Comparison of ENCODE assay signal across 22 cellular contexts in the genomic region with DNA sequence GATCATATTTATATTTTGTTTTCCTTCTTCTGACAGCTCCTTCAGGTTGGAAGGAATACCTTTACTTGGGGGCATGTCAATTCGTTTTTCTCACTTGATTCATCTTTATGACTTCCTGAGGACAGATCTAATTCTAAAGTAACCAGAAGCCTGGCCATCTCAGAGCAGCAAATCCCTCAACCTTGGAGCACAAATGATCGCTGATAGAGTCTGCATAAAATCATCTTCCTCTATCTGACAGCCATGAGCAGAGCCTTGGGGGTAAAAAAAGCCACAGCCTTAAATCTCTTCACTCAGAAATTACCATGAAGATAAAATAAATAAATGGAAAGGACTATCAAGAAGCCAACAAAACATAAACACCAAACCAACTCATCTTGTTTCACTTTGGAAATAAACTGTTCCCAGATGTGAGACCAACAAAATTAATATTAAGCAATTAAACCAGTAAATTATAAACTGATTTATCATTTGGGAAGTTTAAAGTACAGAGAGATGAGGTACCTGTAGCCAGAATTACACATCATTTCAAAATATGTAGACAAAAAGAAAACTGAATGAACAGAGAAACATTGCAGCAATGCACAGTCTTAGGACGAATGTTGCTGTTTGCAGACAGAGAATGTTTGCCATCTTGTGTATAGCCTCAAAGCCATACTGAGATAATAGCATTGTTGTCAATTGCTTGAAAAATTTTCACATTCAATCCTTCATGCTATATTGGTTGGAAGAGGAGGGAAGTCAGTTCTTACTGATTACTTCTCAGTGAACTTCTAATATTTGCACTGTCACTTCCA.
"Had no signal": no experiment of that assay in that cellular context is flagged by ENCODE, and none has a peak within 500 bp of the region (broad histone marks: within the 10 kb centered on the region; RNA-seq: fewer than 3 reads in every experiment).

No MANE protein-coding gene starts in this region.

- H3K4me1 ChIP-seq: gastrocnemius medialis, heart left ventricle, parathyroid adenoma, tibial artery had no signal

- H3K27ac ChIP-seq: gastrocnemius medialis, heart left ventricle, parathyroid adenoma, tibial artery had no signal

- H3K36me3 Mint-ChIP-seq: activated naive CD8-positive, alpha-beta T cell; brain; mesothelial cell of epicardium; WTC11 had no signal

- H3K4me3 Mint-ChIP-seq: activated CD4-positive, alpha-beta T cell treated with anti-CD3 and anti-CD28 coated beads, Interleukin-2, amount 10 ng/mL, durations not matched to agents 24 days and 14 days; activated CD8-positive, alpha-beta T cell treated with anti-CD3 and anti-CD28 coated beads, Interleukin-2, amount 10 ng/mL, durations not matched to agents 7 days and 5 days; activated naive CD8-positive, alpha-beta T cell; brain; central memory CD8-positive, alpha-beta T cell; mesothelial cell of epicardium; neural crest cell; WTC11 had no signal

- H3K27ac Mint-ChIP-seq: activated CD4-positive, alpha-beta T cell treated with anti-CD3 and anti-CD28 coated beads, Interleukin-2, amount 10 ng/mL, durations not matched to agents 24 days and 14 days; activated CD8-positive, alpha-beta T cell treated with anti-CD3 and anti-CD28 coated beads, Interleukin-2, amount 10 ng/mL, durations not matched to agents 7 days and 5 days; activated naive CD8-positive, alpha-beta T cell; brain; mesothelial cell of epicardium; WTC11 had no signal

- H3K9me3 Mint-ChIP-seq: activated CD4-positive, alpha-beta T cell treated with anti-CD3 and anti-CD28 coated beads, Interleukin-2, amount 10 ng/mL, durations not matched to agents 24 days and 14 days; brain; neural crest cell; WTC11 had no signal

- H3K4me1 Mint-ChIP-seq: activated CD4-positive, alpha-beta T cell treated with anti-CD3 and anti-CD28 coated beads, Interleukin-2, amount 10 ng/mL, durations not matched to agents 24 days and 14 days; brain; central memory CD8-positive, alpha-beta T cell; neural crest cell; WTC11 had no signal

- H3K9ac ChIP-seq: parathyroid adenoma had no signal

- H3K36me3 ChIP-seq: gastrocnemius medialis, heart left ventricle, tibial artery had no signal

- H3K27me3 ChIP-seq: gastrocnemius medialis, heart left ventricle, tibial artery had no signal

- ATAC-seq: activated CD8-positive, alpha-beta T cell treated with anti-CD3 and anti-CD28 coated beads, Interleukin-2, amount 10 ng/mL, durations not matched to agents 7 days and 5 days; gastrocnemius medialis; heart left ventricle; left cardiac atrium; WTC11 had no signal

- H2AFZ ChIP-seq: parathyroid adenoma had no signal

- H3K9me3 ChIP-seq: gastrocnemius medialis, heart left ventricle, tibial artery had no signal

- H3K79me2 ChIP-seq: parathyroid adenoma had no signal

- H3K4me3 ChIP-seq: gastrocnemius medialis, heart left ventricle, lung, tibial artery had no signal

- H3K27me3 Mint-ChIP-seq: activated CD4-positive, alpha-beta T cell treated with anti-CD3 and anti-CD28 coated beads, Interleukin-2, amount 10 ng/mL, durations not matched to agents 24 days and 14 days; activated naive CD8-positive, alpha-beta T cell; brain; central memory CD8-positive, alpha-beta T cell had no signal

- DNase-seq: activated CD4-positive, alpha-beta T cell treated with anti-CD3 and anti-CD28 coated beads, Interleukin-2, amount 10 ng/mL, durations not matched to agents 24 days and 14 days; activated CD8-positive, alpha-beta memory T cell treated with anti-CD3 and anti-CD28 coated beads, Interleukin-2, amount 50 U/mL, for 4 hours; activated CD8-positive, alpha-beta T cell treated with anti-CD3 and anti-CD28 coated beads, Interleukin-2, amount 10 ng/mL, durations not matched to agents 7 days and 5 days; activated gamma-delta T cell; activated T-cell treated with anti-CD3 and anti-CD28 coated beads, Interleukin-2, amount 50 U/mL, for 48 hours; cortex of kidney; effector CD4-positive, alpha-beta T cell; gastrocnemius medialis; heart left ventricle; left cardiac atrium; stimulated activated CD4-positive, alpha-beta T cell treated with anti-CD3 and anti-CD28 coated beads, Interleukin-15, amount 100 ng/mL, for 24 hours; stimulated activated CD4-positive, alpha-beta T cell treated with anti-CD3 and anti-CD28 coated beads, Interleukin-4, amount 100 ng/mL, for 24 hours; stimulated activated naive CD4-positive, alpha-beta T cell; tibial artery had no signal
